22 cellular contexts compared by ENCODE assay signal in the genomic region with DNA sequence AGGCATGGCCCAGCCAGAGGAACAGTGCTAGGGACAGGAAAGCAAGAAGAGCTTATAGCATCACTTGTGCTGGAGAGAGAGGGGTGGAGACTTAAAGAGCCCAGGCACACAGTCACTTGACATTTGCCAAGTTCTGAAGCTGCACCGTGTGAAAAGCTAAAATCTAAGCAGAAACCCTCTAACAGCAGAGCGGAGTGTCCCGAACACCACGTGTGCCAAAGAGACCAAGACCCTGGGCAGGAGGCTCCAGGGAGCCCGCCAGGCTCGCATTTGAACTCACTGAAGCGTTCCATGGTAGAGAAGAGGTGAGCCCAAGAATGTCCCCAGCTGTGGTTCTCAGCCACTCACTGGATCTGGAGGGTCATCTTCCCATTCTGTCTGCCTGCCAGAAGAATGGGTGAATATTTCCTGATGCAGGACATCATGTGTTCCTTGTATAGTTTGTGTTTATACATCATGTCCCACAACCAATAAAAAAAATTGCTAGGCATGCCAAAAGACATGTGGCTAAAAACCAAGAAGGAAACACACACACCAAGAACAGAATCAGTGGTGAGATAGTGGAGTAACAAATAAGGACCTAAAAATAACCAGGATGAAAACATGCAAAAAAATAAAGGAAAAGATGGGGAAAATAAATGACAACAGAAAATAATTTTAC.
DNase-seq lines count a peak whose midpoint lies in the region; TF ChIP-seq lines count a peak whose summit lies in the region.
"Had no signal": no experiment of that assay in that cellular context is flagged by ENCODE, and none has a peak within 500 bp of the region (broad histone marks: within the 10 kb centered on the region; RNA-seq: fewer than 3 reads in every experiment).

No MANE protein-coding gene starts in this region.

- no peak overlapping the region for H3K9ac ChIP-seq in BLaER1 treated with 17β-estradiol and CSF1 and Interleukin-3, amounts not matched to agents 10 nM and 100 nM
- H3K9ac ChIP-seq in H9 (ENCODE audit: extremely low read depth, insufficient read length, low read length) = no peak overlapping the region

- H2BK5ac ChIP-seq in H9 (ENCODE audit: insufficient read length, low read length) = no peak overlapping the region

- 0 out of 22 replicates have a peak, but pooled peaks cover 0 to 4% (median 0%) of the 10 kb centered on the region in 11 experiments for H3K36me3 ChIP-seq in BLaER1 treated with 17β-estradiol and CSF1 and Interleukin-3, amounts not matched to agents 10 nM and 100 nM
- H3K36me3 ChIP-seq in testis (ENCODE audit: low read depth, missing control alignments) = no peaks in the 10 kb centered on the region
- H3K36me3 ChIP-seq: BE2C had no signal

- H4K20me1 ChIP-seq in BLaER1 treated with 17β-estradiol and CSF1 and Interleukin-3, amounts not matched to agents 10 nM and 100 nM = no peaks in the 10 kb centered on the region
- H4K20me1 ChIP-seq in H9 (ENCODE audit: control insufficient read depth, insufficient read depth, insufficient read length) = no peaks in the 10 kb centered on the region

- H2BK120ac ChIP-seq in H9 (ENCODE audit: low read depth, low read length, poor library complexity, severe bottlenecking) = no peak overlapping the region

- peaks cover 12 to 13% of the 10 kb centered on the region in 2 experiments for H3K9me3 Mint-ChIP-seq in H9

- no peak overlapping the region for H2BK12ac ChIP-seq in H9 (ENCODE audit: insufficient read length, low read depth, low read length)

- DNase-seq in H9 (peak; percentile 20), islet precursor cell (peak; percentile 37), posterior vena cava (ENCODE audit: low spot score) (peak; percentile 25), ecto neural progenitor cell (ENCODE audit: low spot score) (no peak), LoVo (ENCODE audit: low spot score) (no peak), testis (no peak)
- DNase-seq: BE2C; Caco-2; CD4-positive, alpha-beta memory T cell; DMS 273 treated with DMSO at 0.1 percent for 48 hours; DMS79 treated with DMSO at 0.1 percent for 48 hours; KG1; NCI-H1105; NCI-H2081; NCI-H2171; NCI-H446; NCI-H526; OCI-M1; SW 1271 had no signal

- H3K18ac ChIP-seq in H9 (ENCODE audit: insufficient read length, low read depth, low read length) = no peak overlapping the region

- H3K27me3 Mint-ChIP-seq in H9 (ENCODE audit: low read depth) = peaks cover 3% of the 10 kb centered on the region; the same call in 1 of the 2 replicates

- no peak overlapping the region for H3K14ac ChIP-seq in H9 (ENCODE audit: insufficient read depth, low read length)

- no peak overlapping the region for H2BK15ac ChIP-seq in H9 (ENCODE audit: low read depth, low read length)

- no peak overlapping the region for H3K23ac ChIP-seq in H9 (ENCODE audit: insufficient read length, low read depth, low read length)

- TF ChIP-seq POLR2A in testis (IDR thresholded peaks at IDR 0.05) = no peak

- TF ChIP-seq CTCF in H9 (conservative IDR thresholded peaks at IDR 0.05) (no peak), testis (IDR thresholded peaks at IDR 0.05) (no peak)

- no peak overlapping the region for H3K4me3 ChIP-seq in BLaER1 treated with 17β-estradiol and CSF1 and Interleukin-3, amounts not matched to agents 10 nM and 100 nM
- no peak overlapping the region for H3K4me3 ChIP-seq in testis
- H3K4me3 ChIP-seq: GM12878, SK-N-MC had no signal

- peaks cover 14 to 58% (median 51%) of the 10 kb centered on the region in 10 experiments for H3K4me1 ChIP-seq in BLaER1 treated with 17β-estradiol and CSF1 and Interleukin-3, amounts not matched to agents 10 nM and 100 nM
- H3K4me1 ChIP-seq in H9 (ENCODE audit: insufficient read depth, low read length) (peaks cover 3% of the 10 kb centered on the region; the same call in 1 of the 2 replicates), testis (no peaks in the 10 kb centered on the region)
- H3K4me1 ChIP-seq: BE2C, Caco-2 had no signal

- H3K56ac ChIP-seq in H9 (ENCODE audit: insufficient read length, low read depth, low read length) = no peak overlapping the region

- H3T11ph ChIP-seq in H9 (ENCODE audit: low read length) = no peak overlapping the region

- peak overlapping the region in 10 of 11 experiments; percentile 0 to 64 (median 54); a peak in 17 of 22 replicates for H3K4me2 ChIP-seq in BLaER1 treated with 17β-estradiol and CSF1 and Interleukin-3, amounts not matched to agents 10 nM and 100 nM
- H3K4me2 ChIP-seq in H9 (ENCODE audit: insufficient read depth, insufficient read length, low read length) = no peak overlapping the region

- H3K9me3 ChIP-seq in BLaER1 treated with 17β-estradiol and CSF1 and Interleukin-3, amounts not matched to agents 10 nM and 100 nM (replicated peaks in 1 of 11) = peaks cover 15 to 26% (median 20%) of the 10 kb centered on the region in 11 experiments
- H3K9me3 ChIP-seq in H9 (ENCODE audit: control insufficient read depth, low read depth, low read length) = no peaks in the 10 kb centered on the region
- no peaks in the 10 kb centered on the region for H3K9me3 ChIP-seq in testis
- H3K9me3 ChIP-seq: Caco-2 had no signal

- no peak overlapping the region for H2AK5ac ChIP-seq in H9 (ENCODE audit: insufficient read length, low read length)

- H3K4me3 Mint-ChIP-seq in H9 = no peak overlapping the region
- H3K4me3 Mint-ChIP-seq: CD4-positive, alpha-beta memory T cell had no signal

- no CpG with 5 or more reads among the region's 7 CpGs for WGBS in H9 (ENCODE audit: extremely low coverage, insufficient read length, low lambda C conversion rate)
- 38 to 62% methylated on average over 6 to 7 of the region's 7 CpGs for WGBS in testis, 2 donors

- intact Hi-C loops in posterior vena cava (cut with DNase I) = no loop called here
- intact Hi-C loops in testis (cut with DNase I; ENCODE audit: low total_unique reads) = no loop called here

- no peak overlapping the region for H2AFZ ChIP-seq in H9 (ENCODE audit: low read length)

- H3K27me3 ChIP-seq in BLaER1 treated with 17β-estradiol and CSF1 and Interleukin-3, amounts not matched to agents 10 nM and 100 nM = no peaks in the 10 kb centered on the region
- H3K27me3 ChIP-seq in H9 (ENCODE audit: insufficient read depth, low read length) = no peaks in the 10 kb centered on the region
- H3K27me3 ChIP-seq in testis = no peaks in the 10 kb centered on the region
- H3K27me3 ChIP-seq: BE2C had no signal

- no peak overlapping the region for H3K4ac ChIP-seq in H9 (ENCODE audit: low read depth, low read length)

- H4K8ac ChIP-seq in H9 (replicated peaks; ENCODE audit: insufficient read length, low read depth, low read length) = no peak overlapping the region

- no peak overlapping the region for H3K27ac Mint-ChIP-seq in H9

- H2BK20ac ChIP-seq in H9 (ENCODE audit: low read depth, low read length, poor library complexity, severe bottlenecking) = no peak overlapping the region

- peaks cover 6 to 12% (median 10%) of the 10 kb centered on the region in 3 experiments; a peak in 5 of 7 replicates for H3K36me3 Mint-ChIP-seq in H9 (ENCODE audit: insufficient read depth in 1 of 3, low read depth in 3 of 3)

- H3K27ac ChIP-seq in BLaER1 treated with 17β-estradiol and CSF1 and Interleukin-3, amounts not matched to agents 10 nM and 100 nM = no peak overlapping the region
- H3K27ac ChIP-seq in H9 (ENCODE audit: insufficient read length, low read depth, low read length) (no peak overlapping the region), testis (no peak overlapping the region)
- H3K27ac ChIP-seq: SK-N-MC had no signal

- no peaks in the 10 kb centered on the region for H3K79me2 ChIP-seq in H9 (ENCODE audit: insufficient read depth, low read length)

- H4K5ac ChIP-seq in H9 (ENCODE audit: insufficient read length, low read depth, low read length) = no peak overlapping the region

- H4K91ac ChIP-seq in H9 (ENCODE audit: insufficient read length, low read depth, low read length) = no peak overlapping the region

- H3K23me2 ChIP-seq in H9 (ENCODE audit: insufficient read length, low read depth, low read length, poor library complexity, severe bottlenecking) = no peaks in the 10 kb centered on the region

- H3K79me1 ChIP-seq in H9 (ENCODE audit: insufficient read depth, low read depth, low read length, poor library complexity, severe bottlenecking) = no peaks in the 10 kb centered on the region

- H3K4me1 Mint-ChIP-seq in H9 = peaks cover 36 to 38% of the 10 kb centered on the region in 2 experiments
- H3K4me1 Mint-ChIP-seq: CD4-positive, alpha-beta memory T cell had no signal

Comparison
In these comparisons a context has a peak if more than half of its experiments do, and no peak if none do; other contexts are left out.
1. DNase-seq: peak in H9 (single experiment), islet precursor cell (single experiment) and posterior vena cava (single experiment); none in ecto neural progenitor cell (single experiment), LoVo (single experiment) and testis (single experiment).